8 cellular contexts compared by ENCODE assay signal in genomic region chr19:29662604-29663404, GRCh38. TPM values are rescaled to one million over a fixed set of nuclear protein-coding genes. Genes with fewer than 3 reads are reported as not detected.
DNase-seq lines count a peak whose midpoint lies in the region; ATAC-seq, FAIRE-seq and TF ChIP-seq lines count a peak whose summit lies in the region.

No MANE protein-coding gene starts in this region.

- no peak for FAIRE-seq in GM19239 (lab: Jason Lieb, UNC)

- H3K4me3 ChIP-seq in suprapubic skin = peak overlapping the region; percentile 24

- 24% methylated on average over 16 of the region's 17 CpGs for WGBS in suprapubic skin

- ATAC-seq in GM18502 (IDR thresholded peaks at IDR 0.05; ENCODE audit: poor library complexity, unreplicated experiment) = no peak

- H3K27me3 ChIP-seq in suprapubic skin = no peaks in the 10 kb centered on the region

- no peaks in the 10 kb centered on the region for H3K9me3 ChIP-seq in suprapubic skin

- H3K4me1 ChIP-seq in suprapubic skin = peaks cover 68% of the 10 kb centered on the region

- no peak for TF ChIP-seq EP300 in suprapubic skin (IDR thresholded peaks at IDR 0.05)

- peak overlapping the region; percentile 85 for H3K27ac ChIP-seq in suprapubic skin

- no peak for TF ChIP-seq POLR2A in suprapubic skin (IDR thresholded peaks at IDR 0.05)

- no peak for TF ChIP-seq CTCF in suprapubic skin (IDR thresholded peaks at IDR 0.05)

- no peaks in the 10 kb centered on the region for H3K36me3 ChIP-seq in suprapubic skin

- DNase-seq in stimulated activated naive CD4-positive, alpha-beta T cell treated with Interleukin-2 at 50 U/mL for 16 hours (lab: John Stamatoyannopoulos, UW) = peak; percentile 9
- no peak for DNase-seq in stimulated activated naive CD4-positive, alpha-beta T cell (lab: John Stamatoyannopoulos, UW)
- peak; percentile 96 for DNase-seq in amniotic stem cell (lab: John Stamatoyannopoulos, UW)
- peak; percentile 75 for DNase-seq in kidney tubule cell (ENCODE audit: low spot score)
- peak in 1 of 2 donors; percentile 89 for DNase-seq in suprapubic skin (ENCODE audit: low spot score in 2 of 2)
- no peak for DNase-seq in NCI-H1694 treated with DMSO at 0.1 percent for 48 hours (lab: John Stamatoyannopoulos, UW)
- DNase-seq in GM19239 (ENCODE audit: insufficient read length, low spot score) = no peak

RNA-seq across cellular contexts. Expression of gene PLEKHF1, which starts 2.5 kb away (rescaled TPM):
- total RNA-seq in suprapubic skin = 10 to 100 TPM in 2 of 4 donors, 1 to 10 TPM in 2; 4.5 to 18.8 (median 9.7) TPM

RNA-seq across cellular contexts. Expression of gene C19orf12, which starts 52.3 kb away (rescaled TPM):
- total RNA-seq in suprapubic skin = 10 to 100 TPM; 19.6 to 35.8 (median 27.3) TPM

RNA-seq across cellular contexts. Expression of gene POP4, which starts 56.7 kb away (rescaled TPM):
- total RNA-seq in suprapubic skin = 10 to 100 TPM; 35.4 to 76.8 (median 62.6) TPM

Comparison
In these comparisons a context has a peak if more than half of its experiments do, and no peak if none do; other contexts are left out.
1. DNase-seq: peak in stimulated activated naive CD4-positive, alpha-beta T cell treated with Interleukin-2 at 50 U/mL for 16 hours (single experiment), amniotic stem cell (single experiment) and kidney tubule cell (single experiment); none in stimulated activated naive CD4-positive, alpha-beta T cell (0 of 6), NCI-H1694 treated with DMSO at 0.1 percent for 48 hours (single experiment) and GM19239 (single experiment).